In genomic region chr1:202348005-202348508, GRCh38 we compare ENCODE assay signal across 8 cellular contexts. TPM values are rescaled to one million over a fixed set of nuclear protein-coding genes. Genes with fewer than 3 reads are reported as not detected.
DNase-seq lines count a peak whose midpoint lies in the region; FAIRE-seq and TF ChIP-seq lines count a peak whose summit lies in the region.

No MANE protein-coding gene starts in this region.

- POLR2A ChIA-PET in endothelial cell of umbilical vein (lab: Charles Lee): no interaction called here

- H3K9me3 ChIP-seq in OCI-LY3 (ENCODE audit: insufficient read depth, low read length) (no peaks in the 10 kb centered on the region), endothelial cell of umbilical vein (replicated peaks; ENCODE audit: control insufficient read depth, insufficient read depth, low read length) (no peaks in the 10 kb centered on the region), small intestine (ENCODE audit: control insufficient read depth, low read depth) (no peaks in the 10 kb centered on the region)

- H3K4me1 ChIP-seq in OCI-LY3 (ENCODE audit: low read length): peaks cover 20% of the 10 kb centered on the region
- peaks cover 7% of the 10 kb centered on the region for H3K4me1 ChIP-seq in endothelial cell of umbilical vein (ENCODE audit: control insufficient read depth, extremely low read depth, insufficient read depth, low read length)
- peaks cover 0 to 3% of the 10 kb centered on the region in 2 donors for H3K4me1 ChIP-seq in small intestine (ENCODE audit: control insufficient read depth in 2 of 2, insufficient read depth in 1 of 2, low read depth in 1 of 2, low read length in 1 of 2)

- H3K27me3 ChIP-seq in OCI-LY3 (ENCODE audit: low read depth, low read length): no peaks in the 10 kb centered on the region
- H3K27me3 ChIP-seq in endothelial cell of umbilical vein (ENCODE audit: control insufficient read depth in 2 of 2, insufficient read depth in 2 of 2, low read length in 2 of 2): no peaks in the 10 kb centered on the region
- H3K27me3 ChIP-seq in small intestine (ENCODE audit: control insufficient read depth in 2 of 2, insufficient read depth in 2 of 2, low read length in 2 of 2): no peaks in the 10 kb centered on the region

- TF ChIP-seq CTCF in OCI-LY3 (IDR thresholded peaks at IDR 0.05; ENCODE audit: low read depth, low read length) (no peak), endothelial cell of umbilical vein (IDR thresholded peaks at IDR 0.05; ENCODE audit: extremely low read depth in 1 of 2, insufficient read depth in 1 of 2, low read depth in 1 of 2, low read length in 2 of 2) (no peak)

- FAIRE-seq in endothelial cell of umbilical vein (lab: Jason Lieb, UNC): no peak
- peak; percentile 51 for FAIRE-seq in small intestine (lab: Jason Lieb, UNC)

- peak overlapping the region; percentile 86 for H3K4me3 ChIP-seq in OCI-LY3 (ENCODE audit: low read length)
- no peak overlapping the region for H3K4me3 ChIP-seq in endothelial cell of umbilical vein (replicated peaks in 1 of 3; ENCODE audit: insufficient read depth in 1 of 3, low read depth in 1 of 3, low read length in 3 of 3)
- no peak overlapping the region for H3K4me3 ChIP-seq in small intestine (ENCODE audit: low read depth in 1 of 2, low read length in 2 of 2)

- H3K27ac ChIP-seq in OCI-LY3 (ENCODE audit: low read length) (no peak overlapping the region), endothelial cell of umbilical vein (ENCODE audit: insufficient read depth, low read depth, low read length) (no peak overlapping the region), small intestine (ENCODE audit: low read depth in 1 of 2, low read length in 1 of 2) (no peak overlapping the region)

- no peaks in the 10 kb centered on the region for H3K9me1 ChIP-seq in endothelial cell of umbilical vein (replicated peaks; ENCODE audit: control insufficient read depth, extremely low read depth, insufficient read depth, low read length)

- dilution Hi-C loops in endothelial cell of umbilical vein (cut with MboI; ENCODE audit: extremely low pct_ligation_motif_present, low sequenced_read_pairs): no loop called here

- WGBS in small intestine, 3 donors: 46 to 51% (median 48%) methylated on average over 6 of the region's 6 CpGs

- H3K79me2 ChIP-seq in OCI-LY3 (ENCODE audit: low read length) (peaks cover 4% of the 10 kb centered on the region; the same call in 1 of the 2 replicates), endothelial cell of umbilical vein (ENCODE audit: control insufficient read depth, insufficient read depth, low read length) (peaks cover 7% of the 10 kb centered on the region)

- peak; percentile 63 for DNase-seq in NCI-H510A treated with DMSO at 0.1 percent for 48 hours (lab: John Stamatoyannopoulos, UW)
- DNase-seq in NCI-H510A (lab: John Stamatoyannopoulos, UW): no peak
- DNase-seq in endothelial cell of umbilical vein (ENCODE audit: low read depth, low spot score): no peak
- no peak for DNase-seq in small intestine
- no peak for DNase-seq in NCI-H1105 (lab: John Stamatoyannopoulos, UW)
- no peak for DNase-seq in NCI-H748 treated with DMSO at 0.1 percent for 48 hours (lab: John Stamatoyannopoulos, UW)
- DNase-seq in stimulated activated CD4-positive, alpha-beta T cell treated with anti-CD3 and anti-CD28 coated beads, Interleukin-4, amount 100 ng/mL, for 24 hours: no peak

- no peaks in the 10 kb centered on the region for H3K36me3 ChIP-seq in OCI-LY3 (replicated peaks; ENCODE audit: low read depth, low read length)
- no peaks in the 10 kb centered on the region for H3K36me3 ChIP-seq in endothelial cell of umbilical vein (ENCODE audit: control insufficient read depth in 2 of 2, extremely low read depth in 1 of 2, insufficient read depth in 2 of 2, low read length in 2 of 2)
- no peaks in the 10 kb centered on the region for H3K36me3 ChIP-seq in small intestine (ENCODE audit: control insufficient read depth in 2 of 2, insufficient read depth in 2 of 2, low read length in 2 of 2)

- BruUV-seq in endothelial cell of umbilical vein (replicated peaks; lab: Mats Ljungman, UMichigan): no TSS peak

- intact Hi-C loops in endothelial cell of umbilical vein (cut with micrococcal nuclease): loop anchor here (5.0 to 10.0 kb wide), 2 partner anchors 114 to 617 kb away; partner anchors contain the start of gene CYB5R1

- peak overlapping the region; percentile 88 for H3K4me2 ChIP-seq in OCI-LY3 (ENCODE audit: low read length)
- peak overlapping the region; percentile 48 for H3K4me2 ChIP-seq in endothelial cell of umbilical vein (ENCODE audit: insufficient read depth, low read length)

- CTCF ChIA-PET in endothelial cell of umbilical vein (lab: Charles Lee): interaction anchor here (1.4 to 4.2 kb wide), 2 partner anchors 224 to 372 kb away, joined by 3 to 14 read pairs; no protein-coding TSS in a partner anchor

- H2AFZ ChIP-seq in OCI-LY3 (ENCODE audit: low read depth, low read length) (peak overlapping the region; percentile 99), endothelial cell of umbilical vein (ENCODE audit: low read depth, low read length) (peak overlapping the region; percentile 23)

- no peak for TF ChIP-seq POLR2A in endothelial cell of umbilical vein (IDR thresholded peaks at IDR 0.05; ENCODE audit: low read depth, low read length)

- H3K9ac ChIP-seq in OCI-LY3 (ENCODE audit: low read length) (peak overlapping the region; percentile 60), endothelial cell of umbilical vein (replicated peaks; ENCODE audit: extremely low read depth, insufficient read depth, low read length) (no peak overlapping the region)

- H4K20me1 ChIP-seq in OCI-LY3 (ENCODE audit: insufficient read depth, low read length): no peaks in the 10 kb centered on the region
- H4K20me1 ChIP-seq in endothelial cell of umbilical vein (replicated peaks; ENCODE audit: control insufficient read depth, extremely low read depth, insufficient read depth, low read length): no peaks in the 10 kb centered on the region

TF ChIP-seq in endothelial cell of umbilical vein, 7 proteins besides CTCF, POLR2A, EP300 and RAD21:
- TF ChIP-seq POLR2AphosphoS5 (IDR thresholded peaks at IDR 0.05; ENCODE audit: insufficient read depth, low read depth, low read length) (no peak), FOS (IDR thresholded peaks at IDR 0.05; ENCODE audit: borderline replicate concordance, insufficient read depth, low read length) (no peak), MAX (IDR thresholded peaks at IDR 0.05; ENCODE audit: insufficient read depth, insufficient read length) (no peak), JUN (IDR thresholded peaks at IDR 0.05; ENCODE audit: borderline replicate concordance, insufficient read depth, insufficient read length, low read depth) (peak; percentile 4)

RNA-seq across cellular contexts. Expression of gene PPP1R12B, which starts 0.4 kb away (rescaled TPM):
- total RNA-seq in endothelial cell of umbilical vein: 11.5 and 11.6 TPM in 2 replicates
- polyA plus RNA-seq in endothelial cell of umbilical vein: 8.4 and 9.0 TPM in 2 replicates
- polyA plus RNA-seq in endothelial cell of umbilical vein (2011; cell fraction: cytosol; rRNA removed): 2.8 and 5.0 TPM in 2 replicates
- 30.8 and 33.9 TPM in 2 replicates for polyA plus RNA-seq in endothelial cell of umbilical vein (2011; cell fraction: nucleus; rRNA removed)
- polyA plus RNA-seq in endothelial cell of umbilical vein (2012): 1.6 and 2.7 TPM in 2 replicates
- polyA minus RNA-seq in endothelial cell of umbilical vein: 66.2 and 89.1 TPM in 2 replicates
- polyA minus RNA-seq in endothelial cell of umbilical vein (2011; cell fraction: cytosol; rRNA and poly(A)+ RNA removed): 20.6 TPM
- polyA minus RNA-seq in endothelial cell of umbilical vein (2011; cell fraction: nucleus; rRNA and poly(A)+ RNA removed): 107 and 125 TPM in 2 replicates
- polyA plus RNA-seq in small intestine: 10 to 100 TPM in 1 of 3 donors, 1 to 10 TPM in 2; 1.1 to 18.1 (median 4.1) TPM

RNA-seq across cellular contexts. Expression of gene UBE2T, which starts 6.3 kb away (rescaled TPM):
- total RNA-seq in endothelial cell of umbilical vein: 45.9 and 47.1 TPM in 2 replicates
- polyA plus RNA-seq in endothelial cell of umbilical vein (87.8 and 89.0 TPM in 2 replicates), small intestine (10 to 100 TPM in 1 of 3 donors, 1 to 10 TPM in 2; 9.2 to 39.5 (median 9.4) TPM)
- polyA plus RNA-seq in endothelial cell of umbilical vein (2011; cell fraction: cytosol; rRNA removed): 96.5 and 103 TPM in 2 replicates
- 51.1 and 63.7 TPM in 2 replicates for polyA plus RNA-seq in endothelial cell of umbilical vein (2011; cell fraction: nucleus; rRNA removed)
- 36.4 and 68.8 TPM in 2 replicates for polyA plus RNA-seq in endothelial cell of umbilical vein (2012)
- 50.6 and 55.5 TPM in 2 replicates for polyA minus RNA-seq in endothelial cell of umbilical vein
- polyA minus RNA-seq in endothelial cell of umbilical vein (2011; cell fraction: cytosol; rRNA and poly(A)+ RNA removed): 57.5 TPM
- 13.0 and 21.8 TPM in 2 replicates for polyA minus RNA-seq in endothelial cell of umbilical vein (2011; cell fraction: nucleus; rRNA and poly(A)+ RNA removed)
